ENCODE assay signal across 20 cellular contexts in genomic region chr6:69246983-69247382, GRCh38.
DNase-seq lines count a peak whose midpoint lies in the region; ATAC-seq, FAIRE-seq and TF ChIP-seq lines count a peak whose summit lies in the region.
"Had no signal": no experiment of that assay in that cellular context is flagged by ENCODE, and none has a peak within 500 bp of the region (broad histone marks: within the 10 kb centered on the region; RNA-seq: fewer than 3 reads in every experiment).

No MANE protein-coding gene starts in this region.

- H3K4me1 ChIP-seq in HepG2 (ENCODE audit: insufficient read depth, low read length) (no peaks in the 10 kb centered on the region), right lobe of liver (no peaks in the 10 kb centered on the region), K562 (replicated peaks in 1 of 2; ENCODE audit: control insufficient read depth in 2 of 2, insufficient read depth in 2 of 2, low read length in 2 of 2) (no peaks in the 10 kb centered on the region)
- H3K4me1 ChIP-seq: A549, Caco-2 had no signal

- H3K9ac ChIP-seq in HepG2 (ENCODE audit: insufficient read depth, low read depth, low read length) (no peak overlapping the region), K562 (ENCODE audit: insufficient read depth in 1 of 2, low read depth in 2 of 2, low read length in 2 of 2) (no peak overlapping the region)
- H3K9ac ChIP-seq: BLaER1 treated with 17β-estradiol and CSF1 and Interleukin-3, amounts not matched to agents 10 nM and 100 nM had no signal

- H3K79me2 ChIP-seq in HepG2 (ENCODE audit: insufficient read depth, low read length) (no peaks in the 10 kb centered on the region), K562 (ENCODE audit: control insufficient read depth, insufficient read depth, low read length) (no peaks in the 10 kb centered on the region)

- FAIRE-seq in HepG2 (lab: Jason Lieb, UNC), result no peak
- no peak for FAIRE-seq in K562 (lab: Jason Lieb, UNC)
- FAIRE-seq: A549, GM12878, GM12892, GM18507 had no signal

- no peak overlapping the region for H2AFZ ChIP-seq in HepG2 (ENCODE audit: low read length)
- no peak overlapping the region for H2AFZ ChIP-seq in K562 (ENCODE audit: low read depth, low read length)

- in situ Hi-C loops in HepG2 (cut with HindIII; ENCODE audit: extremely low pct_ligation_motif_present, low pct_unique_long_range_greater_than_20kb) (no loop called here), K562 (cut with MboI) (no loop called here)

- no TSS peak for BruUV-seq in HepG2 (replicated peaks; lab: Mats Ljungman, UMichigan)
- no TSS peak for BruUV-seq in K562 (replicated peaks; lab: Mats Ljungman, UMichigan)

- TF ChIP-seq RAD21 in HepG2 (CRISPR knock-in tag; IDR thresholded peaks at IDR 0.05), result no peak
- TF ChIP-seq RAD21 in K562 (CRISPR knock-in tag; conservative IDR thresholded peaks at IDR 0.05 in 1 of 2, IDR thresholded peaks at IDR 0.05 in 1 of 2), result no peak

- H3K9me3 ChIP-seq in HepG2 (ENCODE audit: low read length), result no peaks in the 10 kb centered on the region
- H3K9me3 ChIP-seq in right lobe of liver, result no peaks in the 10 kb centered on the region
- no peaks in the 10 kb centered on the region for H3K9me3 ChIP-seq in K562 (replicated peaks; ENCODE audit: control insufficient read depth, insufficient read depth, low read depth, low read length)
- H3K9me3 ChIP-seq: A549; BLaER1 treated with 17β-estradiol and CSF1 and Interleukin-3, amounts not matched to agents 10 nM and 100 nM; Caco-2 had no signal

- CTCF ChIA-PET in HepG2 (lab: Yijun Ruan, JAX; ENCODE audit: low intra/inter-chr PET ratio, low total read pairs) (no interaction called here), K562 (lab: Yijun Ruan, JAX; ENCODE audit: low intra/inter-chr PET ratio) (no interaction called here)

- intact Hi-C loops in HepG2 (cut with micrococcal nuclease; ENCODE audit: unreplicated experiment) (no loop called here), right lobe of liver (cut with DNase I) (no loop called here), K562 (cut with micrococcal nuclease) (no loop called here)

- H3K27ac ChIP-seq in HepG2 (ENCODE audit: extremely low read length, insufficient read depth, low read length), result no peak overlapping the region
- H3K27ac ChIP-seq in right lobe of liver, result no peak overlapping the region
- no peak overlapping the region for H3K27ac ChIP-seq in K562 (ENCODE audit: extremely low read depth, low read depth, low read length)
- H3K27ac ChIP-seq: 22Rv1; A549; BLaER1 treated with 17β-estradiol and CSF1 and Interleukin-3, amounts not matched to agents 10 nM and 100 nM; C4-2B had no signal

- no peaks in the 10 kb centered on the region for H4K20me1 ChIP-seq in HepG2 (ENCODE audit: insufficient read depth, low read length)
- H4K20me1 ChIP-seq in K562 (replicated peaks; ENCODE audit: control insufficient read depth, insufficient read depth, low read length), result no peaks in the 10 kb centered on the region
- H4K20me1 ChIP-seq: BLaER1 treated with 17β-estradiol and CSF1 and Interleukin-3, amounts not matched to agents 10 nM and 100 nM had no signal

- TF ChIP-seq EP300 in HepG2 (IDR thresholded peaks at IDR 0.05; ENCODE audit: low read depth in 2 of 2, low read length in 2 of 2), result no peak
- TF ChIP-seq EP300 in HepG2 (CRISPR knock-in tag; IDR thresholded peaks at IDR 0.05; ENCODE audit: borderline replicate concordance), result no peak
- no peak for TF ChIP-seq EP300 in K562 (IDR thresholded peaks at IDR 0.05; ENCODE audit: low read length)

- TF ChIP-seq POLR2A in HepG2 (IDR thresholded peaks at IDR 0.05; ENCODE audit: insufficient read depth in 1 of 2, low read depth in 2 of 2, low read length in 2 of 2) (no peak), right lobe of liver (IDR thresholded peaks at IDR 0.05) (no peak), K562 (conservative IDR thresholded peaks at IDR 0.05) (no peak)

- no peaks in the 10 kb centered on the region for H3K27me3 ChIP-seq in HepG2 (ENCODE audit: control insufficient read depth in 1 of 2, insufficient read depth in 2 of 2, low read length in 2 of 2)
- no peaks in the 10 kb centered on the region for H3K27me3 ChIP-seq in right lobe of liver
- H3K27me3 ChIP-seq in K562 (ENCODE audit: control insufficient read depth in 2 of 2, insufficient read depth in 2 of 2, low read length in 2 of 2), result no peaks in the 10 kb centered on the region
- H3K27me3 ChIP-seq: BLaER1 treated with 17β-estradiol and CSF1 and Interleukin-3, amounts not matched to agents 10 nM and 100 nM had no signal

- ATAC-seq in HepG2 (no peak), right lobe of liver (no peak), K562 (no peak), GM21526 (IDR thresholded peaks at IDR 0.05; ENCODE audit: low FRiP score, unreplicated experiment) (no peak)
- ATAC-seq: A549; CD8-positive, alpha-beta T cell; GM12878 had no signal

- no peak overlapping the region for H3K4me2 ChIP-seq in HepG2 (ENCODE audit: low read depth, low read length)
- no peak overlapping the region for H3K4me2 ChIP-seq in K562 (ENCODE audit: insufficient read depth, low read length)
- H3K4me2 ChIP-seq: A549; BLaER1 treated with 17β-estradiol and CSF1 and Interleukin-3, amounts not matched to agents 10 nM and 100 nM had no signal

- TF ChIP-seq CTCF in HepG2 (CRISPR knock-in tag; IDR thresholded peaks at IDR 0.05) (no peak), right lobe of liver (IDR thresholded peaks at IDR 0.05) (no peak), K562 (IDR thresholded peaks at IDR 0.05 in 2 of 3, conservative IDR thresholded peaks at IDR 0.05 in 1 of 3; ENCODE audit: insufficient read depth in 2 of 3, low read depth in 1 of 3, low read length in 3 of 3) (no peak)

- H3K4me3 ChIP-seq in HepG2 (replicated peaks in 1 of 3; ENCODE audit: insufficient read depth in 1 of 3, low read depth in 2 of 3, low read length in 3 of 3) (no peak overlapping the region), right lobe of liver (no peak overlapping the region), K562 (no peak overlapping the region)
- H3K4me3 ChIP-seq: A549; BLaER1 treated with 17β-estradiol and CSF1 and Interleukin-3, amounts not matched to agents 10 nM and 100 nM; GM12878 had no signal

- H3K9me1 ChIP-seq in K562 (ENCODE audit: control insufficient read depth, insufficient read depth, low read length), result no peaks in the 10 kb centered on the region

- 7% methylated on average over 2 of the region's 2 CpGs for WGBS in HepG2 (ENCODE audit: low lambda C conversion rate)
- 52% methylated on average over 2 of the region's 2 CpGs for WGBS in right lobe of liver (ENCODE audit: insufficient coverage, low coverage, low lambda C conversion rate, missing lambda C conversion rate)
- 0% methylated on average over 2 of the region's 2 CpGs for WGBS in K562 (ENCODE audit: insufficient coverage, low coverage, missing lambda C conversion rate)

- DNase-seq in HepG2 (ENCODE audit: low spot score) (no peak), right lobe of liver (no peak), K562 (ENCODE audit: extremely low read depth in 1 of 4, low spot score in 3 of 4) (no peak), NCI-H2029 (lab: John Stamatoyannopoulos, UW) (no peak)
- DNase-seq: AML-193; Caco-2; Calu3; CD4-positive, alpha-beta T cell; CD8-positive, alpha-beta T cell; DND-41; EL; GDM1 had no signal

- POLR2A ChIA-PET in HepG2 (lab: Yijun Ruan, JAX), result no interaction called here
- POLR2A ChIA-PET in K562 (lab: Yijun Ruan, JAX), result no interaction called here

- H3K36me3 ChIP-seq in HepG2 (replicated peaks in 1 of 2; ENCODE audit: control insufficient read depth in 1 of 2, insufficient read depth in 2 of 2, low read length in 2 of 2) (no peaks in the 10 kb centered on the region), right lobe of liver (no peaks in the 10 kb centered on the region), K562 (ENCODE audit: control insufficient read depth, insufficient read depth, low read length) (no peaks in the 10 kb centered on the region)
- H3K36me3 ChIP-seq: BLaER1 treated with 17β-estradiol and CSF1 and Interleukin-3, amounts not matched to agents 10 nM and 100 nM had no signal

TF ChIP-seq in HepG2, 621 proteins besides CTCF, POLR2A, EP300 and RAD21:
- TF ChIP-seq NR2C2 (CRISPR knock-in tag; IDR thresholded peaks at IDR 0.05; ENCODE audit: borderline replicate concordance) (no peak), CEBPB (IDR thresholded peaks at IDR 0.05; ENCODE audit: borderline replicate concordance, low read depth, low read length) (peak; percentile 51; the same call in 1 of the 2 replicates)

TF ChIP-seq in K562, 482 proteins besides CTCF, POLR2A, EP300 and RAD21:
- TF ChIP-seq BRF1 (IDR thresholded peaks at IDR 0.05; ENCODE audit: borderline replicate concordance, extremely low read depth, insufficient read length) (no peak), CEBPB (tag; IDR thresholded peaks at IDR 0.05) (peak; percentile 76), HNRNPK (IDR thresholded peaks at IDR 0.05; ENCODE audit: low read depth, low read length, poor library complexity, severe bottlenecking) (no peak), KDM4B (IDR thresholded peaks at IDR 0.05; ENCODE audit: borderline replicate concordance in 2 of 2, low read depth in 1 of 2) (no peak), CEBPG (CRISPR knock-in tag; IDR thresholded peaks at IDR 0.05) (no peak), CEBPG (tag; conservative IDR thresholded peaks at IDR 0.05 in 1 of 2, IDR thresholded peaks at IDR 0.05 in 1 of 2) (peak in 1 of 2 experiments; percentile 73; a peak in 2 of 4 replicates), MAFK (IDR thresholded peaks at IDR 0.05; ENCODE audit: low read length) (no peak)

Comparison
In these comparisons a context has a peak if more than half of its experiments do, and no peak if none do; other contexts are left out.
1. Of the 241 proteins assayed by ChIP-seq in both HepG2 and K562: peak only in HepG2: none; only in K562: none; in both: CEBPB; in neither: 239; mixed calls (peak in some experiments, not most) for 1.